In genomic region chr4:147644471-147644870, GRCh38 we compare ENCODE assay signal across 26 cellular contexts.
"Had no signal": no experiment of that assay in that cellular context is flagged by ENCODE, and none has a peak within 500 bp of the region (broad histone marks: within the 10 kb centered on the region; RNA-seq: fewer than 3 reads in every experiment).

No MANE protein-coding gene starts in this region.

- H3K27me3 ChIP-seq: dorsolateral prefrontal cortex, gastroesophageal sphincter, heart left ventricle, hepatocyte, right atrium auricular region, suprapubic skin, transverse colon, vagina had no signal

- ATAC-seq: esophagus mucosa; gastroesophageal sphincter; heart left ventricle; left lobe of liver; naive thymus-derived CD8-positive, alpha-beta T cell; sciatic nerve; stimulated activated naive CD8-positive, alpha-beta T cell treated with anti-CD3 and anti-CD28 coated beads, Interleukin-15, amount 100 ng/mL, for 72 hours had no signal

- H2AFZ ChIP-seq: hepatocyte had no signal

- H3K4me2 ChIP-seq: hepatocyte, smooth muscle cell had no signal

- H3K4me3 ChIP-seq: dorsolateral prefrontal cortex, gastroesophageal sphincter, heart left ventricle, hepatocyte, right atrium auricular region, smooth muscle cell, suprapubic skin, transverse colon, vagina had no signal

- DNase-seq: dorsolateral prefrontal cortex; effector CD4-positive, alpha-beta T cell; foreskin fibroblast; heart left ventricle; kidney; naive thymus-derived CD8-positive, alpha-beta T cell; nephron progenitor cell; nucleus accumbens; stimulated activated CD4-positive, alpha-beta T cell treated with anti-CD3 and anti-CD28 coated beads, Interleukin-12 subunit alpha, Interleukin-12 subunit beta, amount 100 ng/mL, for 4 hours; stimulated activated CD4-positive, alpha-beta T cell treated with anti-CD3 and anti-CD28 coated beads, Interleukin-1b, Interleukin-23, amount 100 ng/mL, for 48 hours; stimulated activated CD4-positive, alpha-beta T cell treated with anti-CD3 and anti-CD28 coated beads, Interleukin-4, amount 100 ng/mL, for 1 hour; stimulated activated CD8-positive, alpha-beta memory T cell treated with anti-CD3 and anti-CD28 coated beads, Interleukin-4, amount 100 ng/mL, for 48 hours; stimulated activated naive CD4-positive, alpha-beta T cell; stimulated activated naive CD8-positive, alpha-beta T cell treated with anti-CD3 and anti-CD28 coated beads, Interleukin-15, amount 100 ng/mL, for 72 hours; transverse colon had no signal

- FAIRE-seq: colon had no signal

- H3K27ac ChIP-seq: epithelial cell of prostate, gastroesophageal sphincter, heart left ventricle, hepatocyte, right atrium auricular region, suprapubic skin, transverse colon, vagina had no signal

- H3K36me3 ChIP-seq: vagina had no signal

- H3K9me3 ChIP-seq: gastroesophageal sphincter, right atrium auricular region, suprapubic skin, transverse colon, vagina had no signal
